17 cellular contexts compared by ENCODE assay signal in genomic region chr1:173642450-173643139, GRCh38. TPM values are rescaled to one million over a fixed set of nuclear protein-coding genes. Genes with fewer than 3 reads are reported as not detected.
"Had no signal": no experiment of that assay in that cellular context is flagged by ENCODE, and none has a peak within 500 bp of the region (broad histone marks: within the 10 kb centered on the region; RNA-seq: fewer than 3 reads in every experiment).

No MANE protein-coding gene starts in this region.

RNA-seq across cellular contexts. Expression of gene TEX50, which starts 7.5 kb away (rescaled TPM):
- total RNA-seq: activated CD4-positive, alpha-beta T cell treated with anti-CD3 and anti-CD28 coated beads, Interleukin-2, amount 10 ng/mL, durations not matched to agents 7 days and 5 days; activated CD8-positive, alpha-beta T cell treated with anti-CD3 and anti-CD28 coated beads, Interleukin-2, amount 10 ng/mL, durations not matched to agents 7 days and 5 days; adrenal gland; ascending aorta; breast epithelium; left cardiac atrium; liver; mucosa of descending colon; neural crest cell; omental fat pad; right lobe of liver; stomach; suprapubic skin; T-cell; tibial nerve had no signal
- polyA plus RNA-seq: adrenal gland, esophagus, liver, small intestine, stomach had no signal

RNA-seq across cellular contexts. Expression of gene ANKRD45, which starts 27.1 kb away (rescaled TPM):
- total RNA-seq: activated CD4-positive, alpha-beta T cell treated with anti-CD3 and anti-CD28 coated beads, Interleukin-2, amount 10 ng/mL, durations not matched to agents 7 days and 5 days; activated CD8-positive, alpha-beta T cell treated with anti-CD3 and anti-CD28 coated beads, Interleukin-2, amount 10 ng/mL, durations not matched to agents 7 days and 5 days; ascending aorta; liver; stomach; suprapubic skin; T-cell had no signal
- polyA plus RNA-seq: esophagus, liver had no signal

RNA-seq across cellular contexts. Expression of gene SLC9C2, which starts 39.7 kb away (rescaled TPM):
- total RNA-seq: activated CD4-positive, alpha-beta T cell treated with anti-CD3 and anti-CD28 coated beads, Interleukin-2, amount 10 ng/mL, durations not matched to agents 7 days and 5 days; activated CD8-positive, alpha-beta T cell treated with anti-CD3 and anti-CD28 coated beads, Interleukin-2, amount 10 ng/mL, durations not matched to agents 7 days and 5 days; ascending aorta; breast epithelium; liver; mucosa of descending colon; right lobe of liver; suprapubic skin; T-cell had no signal
- polyA plus RNA-seq: esophagus, liver, small intestine, stomach had no signal
